2 cellular contexts compared by ENCODE assay signal in the genomic region with DNA sequence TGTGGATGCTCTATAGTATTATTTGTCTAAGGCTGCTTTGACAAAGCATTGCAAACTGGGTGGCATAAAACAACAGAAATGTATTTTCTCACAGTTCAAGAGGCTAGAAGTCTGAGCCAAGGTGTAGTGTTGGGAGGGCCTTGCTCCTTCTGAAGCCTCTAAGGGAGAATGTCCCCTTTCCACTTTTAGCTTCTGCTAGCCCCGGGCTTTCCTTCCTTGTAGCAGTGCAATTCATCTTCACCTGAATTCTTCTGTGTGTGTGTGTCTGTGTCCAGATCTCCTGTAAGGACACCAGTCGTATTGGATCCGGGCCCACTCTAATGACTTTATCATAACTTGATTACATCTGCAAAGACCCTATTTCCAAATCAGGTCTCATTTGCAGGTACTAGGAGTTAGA.
TF ChIP-seq lines count a peak whose summit lies in the region.

No MANE protein-coding gene starts in this region.

TF ChIP-seq in GM23338, 12 proteins besides CTCF, POLR2A, EP300 and RAD21 (continues in another document):
- TF ChIP-seq STAT1 (IDR thresholded peaks at IDR 0.05; ENCODE audit: unreplicated experiment) (no peak), ETS1 (IDR thresholded peaks at IDR 0.05) (no peak), CREB1 (CRISPR knock-in tag; IDR thresholded peaks at IDR 0.05; ENCODE audit: low read depth) (no peak), ZNF331 (CRISPR knock-in tag; IDR thresholded peaks at IDR 0.05; ENCODE audit: low read depth) (no peak), EZH2phosphoT487 (IDR thresholded peaks at IDR 0.05; ENCODE audit: unreplicated experiment) (no peak), POLR2AphosphoS5 (IDR thresholded peaks at IDR 0.05; ENCODE audit: low read depth) (no peak), EZH2 (IDR thresholded peaks at IDR 0.05; ENCODE audit: low read depth, unreplicated experiment) (no peak), JUNB (IDR thresholded peaks at IDR 0.05; ENCODE audit: unreplicated experiment) (no peak)
- TF ChIP-seq, protein P1, sequence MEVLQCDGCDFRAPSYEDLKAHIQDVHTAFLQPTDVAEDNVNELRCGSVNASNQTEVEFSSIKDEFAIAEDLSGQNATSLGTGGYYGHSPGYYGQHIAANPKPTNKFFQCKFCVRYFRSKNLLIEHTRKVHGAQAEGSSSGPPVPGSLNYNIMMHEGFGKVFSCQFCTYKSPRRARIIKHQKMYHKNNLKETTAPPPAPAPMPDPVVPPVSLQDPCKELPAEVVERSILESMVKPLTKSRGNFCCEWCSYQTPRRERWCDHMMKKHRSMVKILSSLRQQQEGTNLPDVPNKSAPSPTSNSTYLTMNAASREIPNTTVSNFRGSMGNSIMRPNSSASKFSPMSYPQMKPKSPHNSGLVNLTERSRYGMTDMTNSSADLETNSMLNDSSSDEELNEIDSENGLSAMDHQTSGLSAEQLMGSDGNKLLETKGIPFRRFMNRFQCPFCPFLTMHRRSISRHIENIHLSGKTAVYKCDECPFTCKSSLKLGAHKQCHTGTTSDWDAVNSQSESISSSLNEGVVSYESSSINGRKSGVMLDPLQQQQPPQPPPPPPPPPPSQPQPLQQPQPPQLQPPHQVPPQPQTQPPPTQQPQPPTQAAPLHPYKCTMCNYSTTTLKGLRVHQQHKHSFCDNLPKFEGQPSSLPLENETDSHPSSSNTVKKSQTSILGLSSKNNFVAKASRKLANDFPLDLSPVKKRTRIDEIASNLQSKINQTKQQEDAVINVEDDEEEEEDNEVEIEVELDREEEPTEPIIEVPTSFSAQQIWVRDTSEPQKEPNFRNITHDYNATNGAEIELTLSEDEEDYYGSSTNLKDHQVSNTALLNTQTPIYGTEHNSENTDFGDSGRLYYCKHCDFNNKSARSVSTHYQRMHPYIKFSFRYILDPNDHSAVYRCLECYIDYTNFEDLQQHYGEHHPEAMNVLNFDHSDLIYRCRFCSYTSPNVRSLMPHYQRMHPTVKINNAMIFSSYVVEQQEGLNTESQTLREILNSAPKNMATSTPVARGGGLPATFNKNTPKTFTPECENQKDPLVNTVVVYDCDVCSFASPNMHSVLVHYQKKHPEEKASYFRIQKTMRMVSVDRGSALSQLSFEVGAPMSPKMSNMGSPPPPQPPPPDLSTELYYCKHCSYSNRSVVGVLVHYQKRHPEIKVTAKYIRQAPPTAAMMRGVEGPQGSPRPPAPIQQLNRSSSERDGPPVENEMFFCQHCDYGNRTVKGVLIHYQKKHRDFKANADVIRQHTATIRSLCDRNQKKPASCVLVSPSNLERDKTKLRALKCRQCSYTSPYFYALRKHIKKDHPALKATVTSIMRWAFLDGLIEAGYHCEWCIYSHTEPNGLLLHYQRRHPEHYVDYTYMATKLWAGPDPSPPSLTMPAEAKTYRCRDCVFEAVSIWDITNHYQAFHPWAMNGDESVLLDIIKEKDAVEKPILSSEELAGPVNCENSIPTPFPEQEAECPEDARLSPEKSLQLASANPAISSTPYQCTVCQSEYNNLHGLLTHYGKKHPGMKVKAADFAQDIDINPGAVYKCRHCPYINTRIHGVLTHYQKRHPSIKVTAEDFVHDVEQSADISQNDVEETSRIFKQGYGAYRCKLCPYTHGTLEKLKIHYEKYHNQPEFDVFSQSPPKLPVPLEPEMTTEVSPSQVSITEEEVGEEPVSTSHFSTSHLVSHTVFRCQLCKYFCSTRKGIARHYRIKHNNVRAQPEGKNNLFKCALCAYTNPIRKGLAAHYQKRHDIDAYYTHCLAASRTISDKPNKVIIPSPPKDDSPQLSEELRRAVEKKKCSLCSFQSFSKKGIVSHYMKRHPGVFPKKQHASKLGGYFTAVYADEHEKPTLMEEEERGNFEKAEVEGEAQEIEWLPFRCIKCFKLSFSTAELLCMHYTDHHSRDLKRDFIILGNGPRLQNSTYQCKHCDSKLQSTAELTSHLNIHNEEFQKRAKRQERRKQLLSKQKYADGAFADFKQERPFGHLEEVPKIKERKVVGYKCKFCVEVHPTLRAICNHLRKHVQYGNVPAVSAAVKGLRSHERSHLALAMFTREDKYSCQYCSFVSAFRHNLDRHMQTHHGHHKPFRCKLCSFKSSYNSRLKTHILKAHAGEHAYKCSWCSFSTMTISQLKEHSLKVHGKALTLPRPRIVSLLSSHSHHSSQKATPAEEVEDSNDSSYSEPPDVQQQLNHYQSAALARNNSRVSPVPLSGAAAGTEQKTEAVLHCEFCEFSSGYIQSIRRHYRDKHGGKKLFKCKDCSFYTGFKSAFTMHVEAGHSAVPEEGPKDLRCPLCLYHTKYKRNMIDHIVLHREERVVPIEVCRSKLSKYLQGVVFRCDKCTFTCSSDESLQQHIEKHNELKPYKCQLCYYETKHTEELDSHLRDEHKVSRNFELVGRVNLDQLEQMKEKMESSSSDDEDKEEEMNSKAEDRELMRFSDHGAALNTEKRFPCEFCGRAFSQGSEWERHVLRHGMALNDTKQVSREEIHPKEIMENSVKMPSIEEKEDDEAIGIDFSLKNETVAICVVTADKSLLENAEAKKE (CRISPR knock-in tag; IDR thresholded peaks at IDR 0.05), result no peak
- TF ChIP-seq, protein P2, sequence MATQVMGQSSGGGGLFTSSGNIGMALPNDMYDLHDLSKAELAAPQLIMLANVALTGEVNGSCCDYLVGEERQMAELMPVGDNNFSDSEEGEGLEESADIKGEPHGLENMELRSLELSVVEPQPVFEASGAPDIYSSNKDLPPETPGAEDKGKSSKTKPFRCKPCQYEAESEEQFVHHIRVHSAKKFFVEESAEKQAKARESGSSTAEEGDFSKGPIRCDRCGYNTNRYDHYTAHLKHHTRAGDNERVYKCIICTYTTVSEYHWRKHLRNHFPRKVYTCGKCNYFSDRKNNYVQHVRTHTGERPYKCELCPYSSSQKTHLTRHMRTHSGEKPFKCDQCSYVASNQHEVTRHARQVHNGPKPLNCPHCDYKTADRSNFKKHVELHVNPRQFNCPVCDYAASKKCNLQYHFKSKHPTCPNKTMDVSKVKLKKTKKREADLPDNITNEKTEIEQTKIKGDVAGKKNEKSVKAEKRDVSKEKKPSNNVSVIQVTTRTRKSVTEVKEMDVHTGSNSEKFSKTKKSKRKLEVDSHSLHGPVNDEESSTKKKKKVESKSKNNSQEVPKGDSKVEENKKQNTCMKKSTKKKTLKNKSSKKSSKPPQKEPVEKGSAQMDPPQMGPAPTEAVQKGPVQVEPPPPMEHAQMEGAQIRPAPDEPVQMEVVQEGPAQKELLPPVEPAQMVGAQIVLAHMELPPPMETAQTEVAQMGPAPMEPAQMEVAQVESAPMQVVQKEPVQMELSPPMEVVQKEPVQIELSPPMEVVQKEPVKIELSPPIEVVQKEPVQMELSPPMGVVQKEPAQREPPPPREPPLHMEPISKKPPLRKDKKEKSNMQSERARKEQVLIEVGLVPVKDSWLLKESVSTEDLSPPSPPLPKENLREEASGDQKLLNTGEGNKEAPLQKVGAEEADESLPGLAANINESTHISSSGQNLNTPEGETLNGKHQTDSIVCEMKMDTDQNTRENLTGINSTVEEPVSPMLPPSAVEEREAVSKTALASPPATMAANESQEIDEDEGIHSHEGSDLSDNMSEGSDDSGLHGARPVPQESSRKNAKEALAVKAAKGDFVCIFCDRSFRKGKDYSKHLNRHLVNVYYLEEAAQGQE (IDR thresholded peaks at IDR 0.05; ENCODE audit: unreplicated experiment), result no peak

TF ChIP-seq in H1, 55 proteins besides CTCF, POLR2A, EP300 and RAD21:
- TF ChIP-seq SAP30 (IDR thresholded peaks at IDR 0.05; ENCODE audit: insufficient read depth, insufficient replicate concordance, low read length), result no peak
- no peak for TF ChIP-seq CHD1 (IDR thresholded peaks at IDR 0.05; ENCODE audit: low read depth, low read length)
- TF ChIP-seq, protein P3, sequence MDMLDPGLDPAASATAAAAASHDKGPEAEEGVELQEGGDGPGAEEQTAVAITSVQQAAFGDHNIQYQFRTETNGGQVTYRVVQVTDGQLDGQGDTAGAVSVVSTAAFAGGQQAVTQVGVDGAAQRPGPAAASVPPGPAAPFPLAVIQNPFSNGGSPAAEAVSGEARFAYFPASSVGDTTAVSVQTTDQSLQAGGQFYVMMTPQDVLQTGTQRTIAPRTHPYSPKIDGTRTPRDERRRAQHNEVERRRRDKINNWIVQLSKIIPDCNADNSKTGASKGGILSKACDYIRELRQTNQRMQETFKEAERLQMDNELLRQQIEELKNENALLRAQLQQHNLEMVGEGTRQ (IDR thresholded peaks at IDR 0.05; ENCODE audit: low read length), result no peak
- no peak for TF ChIP-seq YY1 (IDR thresholded peaks at IDR 0.05; ENCODE audit: low read depth, low read length)
- TF ChIP-seq JUN (IDR thresholded peaks at IDR 0.05; ENCODE audit: low read depth, low read length), result no peak
- TF ChIP-seq CTBP2 (IDR thresholded peaks at IDR 0.05; ENCODE audit: borderline replicate concordance, insufficient read depth, insufficient read length, low read length), result no peak
- TF ChIP-seq POU5F1 (IDR thresholded peaks at IDR 0.05; ENCODE audit: low read depth, low read length), result no peak
- TF ChIP-seq RXRA (IDR thresholded peaks at IDR 0.05; ENCODE audit: insufficient read depth, low read depth, low read length), result no peak
- no peak for TF ChIP-seq CREB1 (IDR thresholded peaks at IDR 0.05)
- TF ChIP-seq EGR1 (IDR thresholded peaks at IDR 0.05; ENCODE audit: borderline replicate concordance, low read depth, low read length), result no peak
- TF ChIP-seq KDM5A (IDR thresholded peaks at IDR 0.05; ENCODE audit: low read length), result no peak
- no peak for TF ChIP-seq ZNF274 (IDR thresholded peaks at IDR 0.05; ENCODE audit: borderline replicate concordance, extremely low read depth, low read length)
- TF ChIP-seq, protein P4, sequence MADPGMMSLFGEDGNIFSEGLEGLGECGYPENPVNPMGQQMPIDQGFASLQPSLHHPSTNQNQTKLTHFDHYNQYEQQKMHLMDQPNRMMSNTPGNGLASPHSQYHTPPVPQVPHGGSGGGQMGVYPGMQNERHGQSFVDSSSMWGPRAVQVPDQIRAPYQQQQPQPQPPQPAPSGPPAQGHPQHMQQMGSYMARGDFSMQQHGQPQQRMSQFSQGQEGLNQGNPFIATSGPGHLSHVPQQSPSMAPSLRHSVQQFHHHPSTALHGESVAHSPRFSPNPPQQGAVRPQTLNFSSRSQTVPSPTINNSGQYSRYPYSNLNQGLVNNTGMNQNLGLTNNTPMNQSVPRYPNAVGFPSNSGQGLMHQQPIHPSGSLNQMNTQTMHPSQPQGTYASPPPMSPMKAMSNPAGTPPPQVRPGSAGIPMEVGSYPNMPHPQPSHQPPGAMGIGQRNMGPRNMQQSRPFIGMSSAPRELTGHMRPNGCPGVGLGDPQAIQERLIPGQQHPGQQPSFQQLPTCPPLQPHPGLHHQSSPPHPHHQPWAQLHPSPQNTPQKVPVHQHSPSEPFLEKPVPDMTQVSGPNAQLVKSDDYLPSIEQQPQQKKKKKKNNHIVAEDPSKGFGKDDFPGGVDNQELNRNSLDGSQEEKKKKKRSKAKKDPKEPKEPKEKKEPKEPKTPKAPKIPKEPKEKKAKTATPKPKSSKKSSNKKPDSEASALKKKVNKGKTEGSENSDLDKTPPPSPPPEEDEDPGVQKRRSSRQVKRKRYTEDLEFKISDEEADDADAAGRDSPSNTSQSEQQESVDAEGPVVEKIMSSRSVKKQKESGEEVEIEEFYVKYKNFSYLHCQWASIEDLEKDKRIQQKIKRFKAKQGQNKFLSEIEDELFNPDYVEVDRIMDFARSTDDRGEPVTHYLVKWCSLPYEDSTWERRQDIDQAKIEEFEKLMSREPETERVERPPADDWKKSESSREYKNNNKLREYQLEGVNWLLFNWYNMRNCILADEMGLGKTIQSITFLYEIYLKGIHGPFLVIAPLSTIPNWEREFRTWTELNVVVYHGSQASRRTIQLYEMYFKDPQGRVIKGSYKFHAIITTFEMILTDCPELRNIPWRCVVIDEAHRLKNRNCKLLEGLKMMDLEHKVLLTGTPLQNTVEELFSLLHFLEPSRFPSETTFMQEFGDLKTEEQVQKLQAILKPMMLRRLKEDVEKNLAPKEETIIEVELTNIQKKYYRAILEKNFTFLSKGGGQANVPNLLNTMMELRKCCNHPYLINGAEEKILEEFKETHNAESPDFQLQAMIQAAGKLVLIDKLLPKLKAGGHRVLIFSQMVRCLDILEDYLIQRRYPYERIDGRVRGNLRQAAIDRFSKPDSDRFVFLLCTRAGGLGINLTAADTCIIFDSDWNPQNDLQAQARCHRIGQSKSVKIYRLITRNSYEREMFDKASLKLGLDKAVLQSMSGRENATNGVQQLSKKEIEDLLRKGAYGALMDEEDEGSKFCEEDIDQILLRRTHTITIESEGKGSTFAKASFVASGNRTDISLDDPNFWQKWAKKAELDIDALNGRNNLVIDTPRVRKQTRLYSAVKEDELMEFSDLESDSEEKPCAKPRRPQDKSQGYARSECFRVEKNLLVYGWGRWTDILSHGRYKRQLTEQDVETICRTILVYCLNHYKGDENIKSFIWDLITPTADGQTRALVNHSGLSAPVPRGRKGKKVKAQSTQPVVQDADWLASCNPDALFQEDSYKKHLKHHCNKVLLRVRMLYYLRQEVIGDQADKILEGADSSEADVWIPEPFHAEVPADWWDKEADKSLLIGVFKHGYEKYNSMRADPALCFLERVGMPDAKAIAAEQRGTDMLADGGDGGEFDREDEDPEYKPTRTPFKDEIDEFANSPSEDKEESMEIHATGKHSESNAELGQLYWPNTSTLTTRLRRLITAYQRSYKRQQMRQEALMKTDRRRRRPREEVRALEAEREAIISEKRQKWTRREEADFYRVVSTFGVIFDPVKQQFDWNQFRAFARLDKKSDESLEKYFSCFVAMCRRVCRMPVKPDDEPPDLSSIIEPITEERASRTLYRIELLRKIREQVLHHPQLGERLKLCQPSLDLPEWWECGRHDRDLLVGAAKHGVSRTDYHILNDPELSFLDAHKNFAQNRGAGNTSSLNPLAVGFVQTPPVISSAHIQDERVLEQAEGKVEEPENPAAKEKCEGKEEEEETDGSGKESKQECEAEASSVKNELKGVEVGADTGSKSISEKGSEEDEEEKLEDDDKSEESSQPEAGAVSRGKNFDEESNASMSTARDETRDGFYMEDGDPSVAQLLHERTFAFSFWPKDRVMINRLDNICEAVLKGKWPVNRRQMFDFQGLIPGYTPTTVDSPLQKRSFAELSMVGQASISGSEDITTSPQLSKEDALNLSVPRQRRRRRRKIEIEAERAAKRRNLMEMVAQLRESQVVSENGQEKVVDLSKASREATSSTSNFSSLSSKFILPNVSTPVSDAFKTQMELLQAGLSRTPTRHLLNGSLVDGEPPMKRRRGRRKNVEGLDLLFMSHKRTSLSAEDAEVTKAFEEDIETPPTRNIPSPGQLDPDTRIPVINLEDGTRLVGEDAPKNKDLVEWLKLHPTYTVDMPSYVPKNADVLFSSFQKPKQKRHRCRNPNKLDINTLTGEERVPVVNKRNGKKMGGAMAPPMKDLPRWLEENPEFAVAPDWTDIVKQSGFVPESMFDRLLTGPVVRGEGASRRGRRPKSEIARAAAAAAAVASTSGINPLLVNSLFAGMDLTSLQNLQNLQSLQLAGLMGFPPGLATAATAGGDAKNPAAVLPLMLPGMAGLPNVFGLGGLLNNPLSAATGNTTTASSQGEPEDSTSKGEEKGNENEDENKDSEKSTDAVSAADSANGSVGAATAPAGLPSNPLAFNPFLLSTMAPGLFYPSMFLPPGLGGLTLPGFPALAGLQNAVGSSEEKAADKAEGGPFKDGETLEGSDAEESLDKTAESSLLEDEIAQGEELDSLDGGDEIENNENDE (IDR thresholded peaks at IDR 0.05; ENCODE audit: insufficient replicate concordance, low read length), result no peak
- no peak for TF ChIP-seq EZH2 (IDR thresholded peaks at IDR 0.05; ENCODE audit: low read depth, low read length, severe bottlenecking)
- no peak for TF ChIP-seq MAFK (IDR thresholded peaks at IDR 0.05; ENCODE audit: low read depth, low read length)
- no peak for TF ChIP-seq CBX5 (IDR thresholded peaks at IDR 0.05; ENCODE audit: low read depth, low read length)
- no peak for TF ChIP-seq GTF2F1 (IDR thresholded peaks at IDR 0.05; ENCODE audit: borderline replicate concordance, low read depth, low read length)
- no peak for TF ChIP-seq KDM4A (IDR thresholded peaks at IDR 0.05; ENCODE audit: low read depth, low read length, severe bottlenecking)
- TF ChIP-seq HDAC2 (IDR thresholded peaks at IDR 0.05; ENCODE audit: borderline replicate concordance in 1 of 2, low read depth in 2 of 2, low read length in 2 of 2), result no peak
- TF ChIP-seq SRF (IDR thresholded peaks at IDR 0.05; ENCODE audit: low read depth, low read length), result no peak
TF ChIP-seq in H1: peak in this region for 0.
